In the genomic region with DNA sequence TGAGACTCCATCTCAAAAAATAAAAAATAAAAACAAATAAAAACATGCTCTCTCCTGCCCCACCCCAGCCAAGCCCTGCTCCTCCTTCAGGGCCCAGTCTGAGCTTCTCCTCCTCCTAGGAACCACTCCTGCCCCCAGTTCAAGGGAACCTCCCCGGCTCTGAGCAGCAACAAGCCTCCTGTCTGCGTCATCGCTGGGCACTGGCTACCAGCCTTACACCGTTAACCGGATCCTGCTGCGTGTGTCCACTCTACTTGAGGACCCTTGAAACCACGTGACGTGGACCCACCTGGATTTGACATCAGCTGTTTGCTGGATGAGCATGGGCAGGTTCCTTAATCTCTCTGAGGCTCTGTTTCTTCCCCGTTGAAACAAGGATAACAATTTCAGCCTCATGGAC, we compare ENCODE assay signal across 2 cellular contexts.
A peak's percentile ranks its signal among the peaks of the same experiment; 100 is the strongest.
TF ChIP-seq lines count a peak whose summit lies in the region.

No MANE protein-coding gene starts in this region.

TF ChIP-seq in GM23338, 12 proteins besides CTCF, POLR2A, EP300 and RAD21:
- no peak for TF ChIP-seq STAT1 (IDR thresholded peaks at IDR 0.05; ENCODE audit: unreplicated experiment)
- no peak for TF ChIP-seq EZH2phosphoT487 (IDR thresholded peaks at IDR 0.05; ENCODE audit: unreplicated experiment)
- TF ChIP-seq NANOG (IDR thresholded peaks at IDR 0.05; ENCODE audit: borderline replicate concordance) = no peak
- TF ChIP-seq, protein P1, sequence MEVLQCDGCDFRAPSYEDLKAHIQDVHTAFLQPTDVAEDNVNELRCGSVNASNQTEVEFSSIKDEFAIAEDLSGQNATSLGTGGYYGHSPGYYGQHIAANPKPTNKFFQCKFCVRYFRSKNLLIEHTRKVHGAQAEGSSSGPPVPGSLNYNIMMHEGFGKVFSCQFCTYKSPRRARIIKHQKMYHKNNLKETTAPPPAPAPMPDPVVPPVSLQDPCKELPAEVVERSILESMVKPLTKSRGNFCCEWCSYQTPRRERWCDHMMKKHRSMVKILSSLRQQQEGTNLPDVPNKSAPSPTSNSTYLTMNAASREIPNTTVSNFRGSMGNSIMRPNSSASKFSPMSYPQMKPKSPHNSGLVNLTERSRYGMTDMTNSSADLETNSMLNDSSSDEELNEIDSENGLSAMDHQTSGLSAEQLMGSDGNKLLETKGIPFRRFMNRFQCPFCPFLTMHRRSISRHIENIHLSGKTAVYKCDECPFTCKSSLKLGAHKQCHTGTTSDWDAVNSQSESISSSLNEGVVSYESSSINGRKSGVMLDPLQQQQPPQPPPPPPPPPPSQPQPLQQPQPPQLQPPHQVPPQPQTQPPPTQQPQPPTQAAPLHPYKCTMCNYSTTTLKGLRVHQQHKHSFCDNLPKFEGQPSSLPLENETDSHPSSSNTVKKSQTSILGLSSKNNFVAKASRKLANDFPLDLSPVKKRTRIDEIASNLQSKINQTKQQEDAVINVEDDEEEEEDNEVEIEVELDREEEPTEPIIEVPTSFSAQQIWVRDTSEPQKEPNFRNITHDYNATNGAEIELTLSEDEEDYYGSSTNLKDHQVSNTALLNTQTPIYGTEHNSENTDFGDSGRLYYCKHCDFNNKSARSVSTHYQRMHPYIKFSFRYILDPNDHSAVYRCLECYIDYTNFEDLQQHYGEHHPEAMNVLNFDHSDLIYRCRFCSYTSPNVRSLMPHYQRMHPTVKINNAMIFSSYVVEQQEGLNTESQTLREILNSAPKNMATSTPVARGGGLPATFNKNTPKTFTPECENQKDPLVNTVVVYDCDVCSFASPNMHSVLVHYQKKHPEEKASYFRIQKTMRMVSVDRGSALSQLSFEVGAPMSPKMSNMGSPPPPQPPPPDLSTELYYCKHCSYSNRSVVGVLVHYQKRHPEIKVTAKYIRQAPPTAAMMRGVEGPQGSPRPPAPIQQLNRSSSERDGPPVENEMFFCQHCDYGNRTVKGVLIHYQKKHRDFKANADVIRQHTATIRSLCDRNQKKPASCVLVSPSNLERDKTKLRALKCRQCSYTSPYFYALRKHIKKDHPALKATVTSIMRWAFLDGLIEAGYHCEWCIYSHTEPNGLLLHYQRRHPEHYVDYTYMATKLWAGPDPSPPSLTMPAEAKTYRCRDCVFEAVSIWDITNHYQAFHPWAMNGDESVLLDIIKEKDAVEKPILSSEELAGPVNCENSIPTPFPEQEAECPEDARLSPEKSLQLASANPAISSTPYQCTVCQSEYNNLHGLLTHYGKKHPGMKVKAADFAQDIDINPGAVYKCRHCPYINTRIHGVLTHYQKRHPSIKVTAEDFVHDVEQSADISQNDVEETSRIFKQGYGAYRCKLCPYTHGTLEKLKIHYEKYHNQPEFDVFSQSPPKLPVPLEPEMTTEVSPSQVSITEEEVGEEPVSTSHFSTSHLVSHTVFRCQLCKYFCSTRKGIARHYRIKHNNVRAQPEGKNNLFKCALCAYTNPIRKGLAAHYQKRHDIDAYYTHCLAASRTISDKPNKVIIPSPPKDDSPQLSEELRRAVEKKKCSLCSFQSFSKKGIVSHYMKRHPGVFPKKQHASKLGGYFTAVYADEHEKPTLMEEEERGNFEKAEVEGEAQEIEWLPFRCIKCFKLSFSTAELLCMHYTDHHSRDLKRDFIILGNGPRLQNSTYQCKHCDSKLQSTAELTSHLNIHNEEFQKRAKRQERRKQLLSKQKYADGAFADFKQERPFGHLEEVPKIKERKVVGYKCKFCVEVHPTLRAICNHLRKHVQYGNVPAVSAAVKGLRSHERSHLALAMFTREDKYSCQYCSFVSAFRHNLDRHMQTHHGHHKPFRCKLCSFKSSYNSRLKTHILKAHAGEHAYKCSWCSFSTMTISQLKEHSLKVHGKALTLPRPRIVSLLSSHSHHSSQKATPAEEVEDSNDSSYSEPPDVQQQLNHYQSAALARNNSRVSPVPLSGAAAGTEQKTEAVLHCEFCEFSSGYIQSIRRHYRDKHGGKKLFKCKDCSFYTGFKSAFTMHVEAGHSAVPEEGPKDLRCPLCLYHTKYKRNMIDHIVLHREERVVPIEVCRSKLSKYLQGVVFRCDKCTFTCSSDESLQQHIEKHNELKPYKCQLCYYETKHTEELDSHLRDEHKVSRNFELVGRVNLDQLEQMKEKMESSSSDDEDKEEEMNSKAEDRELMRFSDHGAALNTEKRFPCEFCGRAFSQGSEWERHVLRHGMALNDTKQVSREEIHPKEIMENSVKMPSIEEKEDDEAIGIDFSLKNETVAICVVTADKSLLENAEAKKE (CRISPR knock-in tag; IDR thresholded peaks at IDR 0.05) = no peak
- no peak for TF ChIP-seq ZNF114 (CRISPR knock-in tag; IDR thresholded peaks at IDR 0.05)
- TF ChIP-seq JUNB (IDR thresholded peaks at IDR 0.05; ENCODE audit: unreplicated experiment) = no peak

TF ChIP-seq in HepG2, 621 proteins besides CTCF, POLR2A, EP300 and RAD21:
- TF ChIP-seq CCDC6 (CRISPR knock-in tag; IDR thresholded peaks at IDR 0.05) (no peak), RAD51 (IDR thresholded peaks at IDR 0.05; ENCODE audit: borderline replicate concordance) (0 out of 2 replicates have a peak, but pooled peaks have one; percentile 13)
